Comparison of ENCODE assay signal across 9 cellular contexts in the genomic region with DNA sequence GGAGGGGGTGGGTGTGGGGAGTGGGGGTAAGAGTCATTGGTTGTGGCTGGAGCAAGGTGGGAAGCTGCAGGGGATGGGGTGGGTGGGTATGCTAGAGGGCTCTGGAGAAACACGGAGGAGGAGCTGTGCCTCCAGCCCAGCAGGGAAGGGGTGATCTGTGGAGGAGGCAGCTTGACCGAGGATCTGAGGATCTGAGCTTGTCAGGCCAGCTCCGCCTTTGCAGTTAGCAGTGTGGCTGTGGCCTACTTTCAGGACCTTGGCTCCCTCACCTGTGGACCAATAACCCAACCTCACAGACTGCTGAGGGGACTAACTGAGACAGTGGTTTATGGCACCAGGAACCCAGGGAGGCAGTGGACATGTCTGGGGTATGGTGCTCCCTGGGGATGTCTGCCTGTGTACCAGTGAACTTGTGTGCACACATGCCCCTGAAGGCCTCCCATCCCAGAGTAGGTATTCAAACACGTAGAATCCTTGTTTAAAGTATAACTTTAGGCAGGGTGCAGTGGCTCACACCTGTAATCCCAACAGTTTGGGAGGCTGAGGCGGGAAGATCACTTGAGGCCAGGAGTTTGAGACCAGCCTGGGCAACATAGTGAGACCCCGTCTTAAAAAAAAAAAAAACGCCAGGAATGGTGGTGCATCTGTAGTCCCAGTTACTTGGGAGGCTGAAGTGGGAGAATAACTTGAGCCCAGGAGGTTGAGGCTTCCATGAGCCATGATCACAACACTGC. TPM values are rescaled to one million over a fixed set of nuclear protein-coding genes. Genes with fewer than 3 reads are reported as not detected.
"Had no signal": no experiment of that assay in that cellular context is flagged by ENCODE, and none has a peak within 500 bp of the region (broad histone marks: within the 10 kb centered on the region; RNA-seq: fewer than 3 reads in every experiment).

No MANE protein-coding gene starts in this region.

- ATAC-seq: HCT116, K562 had no signal

- H3K4me3 Mint-ChIP-seq: H9 had no signal

- DNase-seq: GM23248, GOT3, H9, IMR-90, KG1 had no signal

- H3K4me3 ChIP-seq: GM23248, K562 had no signal

- H3K27ac Mint-ChIP-seq: H9 had no signal

- H3K9ac ChIP-seq: GM23248 had no signal

- H3K9me3 Mint-ChIP-seq: H9 had no signal

- FAIRE-seq: H54, HTR-8/SVneo, K562 had no signal

- H3K27ac ChIP-seq: GM23248 had no signal

- H2AFZ ChIP-seq: GM23248 had no signal

RNA-seq across cellular contexts. Expression of a gene that starts 52.5 kb away (rescaled TPM):
- total RNA-seq: GM23248, IMR-90 had no signal
- polyA plus RNA-seq: GM23248 had no signal
